29 cellular contexts compared by ENCODE assay signal in the genomic region with DNA sequence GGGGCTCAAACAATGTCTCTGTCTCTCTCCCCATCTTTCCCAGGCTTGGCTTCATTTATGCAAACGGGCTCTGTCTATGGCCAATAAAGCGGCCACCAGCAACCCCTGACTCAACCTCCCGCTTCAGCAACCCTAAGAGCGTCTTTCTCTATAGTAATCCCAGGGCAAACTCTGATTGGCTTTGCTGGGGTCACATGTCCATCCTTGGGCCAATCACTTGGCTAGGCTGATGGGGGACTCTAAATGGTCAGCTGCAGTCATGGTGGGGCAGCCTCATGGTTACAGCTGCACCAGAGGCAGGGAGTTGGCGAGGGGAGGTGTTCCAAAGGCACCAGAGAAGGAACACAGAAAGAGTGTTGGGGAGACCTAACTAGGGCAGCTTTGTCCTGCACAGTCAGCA.
"Had no signal": no experiment of that assay in that cellular context is flagged by ENCODE, and none has a peak within 500 bp of the region (broad histone marks: within the 10 kb centered on the region; RNA-seq: fewer than 3 reads in every experiment).

No MANE protein-coding gene starts in this region.

- H3K27me3 ChIP-seq: body of pancreas had no signal

- H3K4me3 ChIP-seq: body of pancreas, esophagus muscularis mucosa, gastrocnemius medialis, heart left ventricle had no signal

- H3K27ac ChIP-seq: body of pancreas, esophagus muscularis mucosa, foreskin keratinocyte, gastrocnemius medialis, heart left ventricle, VCaP had no signal

- H3K4me1 Mint-ChIP-seq: activated B cell treated with CpG ODN at 0.5 μM for 24 hours; activated T-helper 17 cell treated with anti-CD3 and anti-CD28 coated beads, Interleukin-2, amount 50 U/mL, for 72 hours had no signal

- DNase-seq: activated B cell treated with CpG ODN at 0.5 μM for 24 hours; activated CD4-positive, alpha-beta T cell treated with anti-CD3 and anti-CD28 coated beads for 48 hours; activated CD4-positive, alpha-beta T cell treated with anti-CD3 and anti-CD28 coated beads, Interleukin-2, amount 50 U/mL, for 1 hour; activated CD4-positive, alpha-beta T cell treated with anti-CD3 and anti-CD28 coated beads, Interleukin-2, amount 50 U/mL, for 48 hours; activated CD8-positive, alpha-beta memory T cell treated with anti-CD3 and anti-CD28 coated beads for 24 hours; activated CD8-positive, alpha-beta T cell treated with anti-CD3 and anti-CD28 coated beads for 36 hours; activated effector memory CD4-positive, alpha-beta T cell treated with Interleukin-2 at 50 U/mL for 16 hours; activated gamma-delta T cell treated with Interleukin-2 at 50 U/mL for 16 hours; activated naive CD4-positive, alpha-beta T cell treated with anti-CD3 and anti-CD28 coated beads, Interleukin-2, amount 50 U/mL, for 16 hours; activated naive CD4-positive, alpha-beta T cell treated with Interleukin-2 at 50 U/mL for 16 hours; activated T-cell treated with anti-CD3 and anti-CD28 coated beads, Interleukin-2, amount 50 U/mL, for 4 hours; amniotic stem cell; body of pancreas; caudate nucleus; cortex of kidney; dermis blood vessel endothelial cell; effector CD4-positive, alpha-beta T cell; effector memory CD8-positive, alpha-beta T cell; erythroblast; foreskin keratinocyte; gastrocnemius medialis; glutamatergic neuron; heart left ventricle; T-helper 9 cell had no signal

- H3K27ac Mint-ChIP-seq: activated B cell treated with CpG ODN at 0.5 μM for 24 hours; activated CD8-positive, alpha-beta T cell treated with anti-CD3 and anti-CD28 coated beads for 36 hours; activated naive CD8-positive, alpha-beta T cell; activated T-helper 17 cell treated with anti-CD3 and anti-CD28 coated beads, Interleukin-2, amount 50 U/mL, for 72 hours; effector memory CD8-positive, alpha-beta T cell had no signal

- H3K4me1 ChIP-seq: body of pancreas, foreskin keratinocyte, gastrocnemius medialis had no signal

- H3K36me3 ChIP-seq: esophagus muscularis mucosa, gastrocnemius medialis, heart left ventricle had no signal

- H3K9me3 Mint-ChIP-seq: activated B cell treated with CpG ODN at 0.5 μM for 24 hours; activated CD8-positive, alpha-beta T cell treated with anti-CD3 and anti-CD28 coated beads for 36 hours; activated T-cell treated with anti-CD3 and anti-CD28 coated beads, Interleukin-2, amount 50 U/mL, for 4 hours; activated T-helper 17 cell treated with anti-CD3 and anti-CD28 coated beads, Interleukin-2, amount 50 U/mL, for 72 hours; effector memory CD8-positive, alpha-beta T cell had no signal

- ATAC-seq: activated CD4-positive, CD25-positive, alpha-beta regulatory T cell treated with anti-CD3 and anti-CD28 coated beads, Interleukin-2, amount 50 U/mL, for 24 hours; activated CD8-positive, alpha-beta T cell treated with anti-CD3 and anti-CD28 coated beads for 36 hours; activated T-cell treated with anti-CD3 and anti-CD28 coated beads, Interleukin-2, amount 50 U/mL, for 4 hours; activated T-helper 17 cell treated with anti-CD3 and anti-CD28 coated beads, Interleukin-2, amount 50 U/mL, for 72 hours; body of pancreas; effector memory CD8-positive, alpha-beta T cell; foreskin keratinocyte; gastrocnemius medialis; heart left ventricle had no signal

- H3K36me3 Mint-ChIP-seq: activated naive CD8-positive, alpha-beta T cell had no signal

- H3K9me3 ChIP-seq: body of pancreas, esophagus muscularis mucosa, gastrocnemius medialis, heart left ventricle had no signal

- H3K4me3 Mint-ChIP-seq: activated B cell treated with CpG ODN at 0.5 μM for 24 hours; activated CD8-positive, alpha-beta T cell treated with anti-CD3 and anti-CD28 coated beads for 36 hours; activated naive CD8-positive, alpha-beta T cell; activated T-cell treated with anti-CD3 and anti-CD28 coated beads, Interleukin-2, amount 50 U/mL, for 4 hours; activated T-helper 17 cell treated with anti-CD3 and anti-CD28 coated beads, Interleukin-2, amount 50 U/mL, for 72 hours; effector memory CD8-positive, alpha-beta T cell had no signal
